ENCODE assay signal across 20 cellular contexts in the genomic region with DNA sequence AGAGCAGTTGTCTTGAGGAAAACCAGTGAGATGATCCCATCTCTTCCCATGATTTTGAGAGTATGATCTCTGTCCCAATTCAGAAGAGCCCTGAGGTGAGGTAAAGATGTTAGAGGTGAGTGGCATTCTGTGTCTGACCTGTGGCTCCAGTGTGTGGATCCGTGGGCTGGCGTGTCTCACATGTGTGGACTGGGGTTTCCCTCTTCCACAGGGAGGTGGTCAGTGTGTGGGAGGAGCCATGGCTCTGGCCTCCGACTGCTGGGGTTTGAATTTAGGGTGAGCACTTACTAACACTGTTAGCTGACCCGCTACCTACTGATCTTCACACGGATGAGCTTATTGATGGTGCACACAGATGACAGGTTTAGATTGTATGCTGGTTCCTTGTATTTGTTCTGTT. TPM values are rescaled to one million over a fixed set of nuclear protein-coding genes. Genes with fewer than 3 reads are reported as not detected.
DNase-seq lines count a peak whose midpoint lies in the region; ATAC-seq and TF ChIP-seq lines count a peak whose summit lies in the region.
"Had no signal": no experiment of that assay in that cellular context is flagged by ENCODE, and none has a peak within 500 bp of the region (broad histone marks: within the 10 kb centered on the region; RNA-seq: fewer than 3 reads in every experiment).

No MANE protein-coding gene starts in this region.

- no CpG with 5 or more reads among the region's 5 CpGs for WGBS in IMR-90 (ENCODE audit: extremely low coverage in 2 of 2, insufficient read length in 1 of 2), 2 experiments
- no CpG with 5 or more reads among the region's 5 CpGs for WGBS in mesendoderm (ENCODE audit: extremely low coverage, insufficient coverage, low lambda C conversion rate)

- H2BK5ac ChIP-seq in IMR-90 (ENCODE audit: low read depth, low read length, poor library complexity, severe bottlenecking): peak overlapping the region; percentile 4
- no peak overlapping the region for H2BK5ac ChIP-seq in mesendoderm (ENCODE audit: low read length)

- peak overlapping the region; percentile 15 for H3K23ac ChIP-seq in IMR-90 (ENCODE audit: low read depth, low read length)
- H3K23ac ChIP-seq in mesendoderm (ENCODE audit: low read length): no peak overlapping the region

- H3K56ac ChIP-seq in IMR-90 (ENCODE audit: extremely low read depth, insufficient read depth, low read length) (no peak overlapping the region), mesendoderm (ENCODE audit: low read length) (no peak overlapping the region)

- H3K4me1 Mint-ChIP-seq in brain: peaks cover 82% of the 10 kb centered on the region

- peaks cover 0 to 7% (median 0%) of the 10 kb centered on the region in 5 experiments for H3K9me3 Mint-ChIP-seq in brain
- H3K9me3 Mint-ChIP-seq: activated CD4-positive, alpha-beta T cell treated with anti-CD3 and anti-CD28 coated beads, Interleukin-2, amount 10 ng/mL, durations not matched to agents 24 days and 14 days; naive thymus-derived CD8-positive, alpha-beta T cell had no signal

- in situ Hi-C loops in IMR-90 (cut with MboI; ENCODE audit: low sequenced_read_pairs): no loop called here

- H3K18ac ChIP-seq in IMR-90 (ENCODE audit: low read depth, low read length) (no peak overlapping the region), mesendoderm (ENCODE audit: low read length) (no peak overlapping the region)

- H3K4me2 ChIP-seq in IMR-90 (ENCODE audit: low read depth, low read length) (no peak overlapping the region), mesendoderm (ENCODE audit: low read length) (no peak overlapping the region)

- H4K20me1 ChIP-seq in IMR-90 (ENCODE audit: insufficient read depth, low read length): peaks cover 7% of the 10 kb centered on the region

- H3K9me1 ChIP-seq in IMR-90 (ENCODE audit: insufficient read depth, low read length): peaks cover 37% of the 10 kb centered on the region

- H4K8ac ChIP-seq in IMR-90 (ENCODE audit: low read depth in 2 of 2, low read length in 2 of 2) (peak overlapping the region; percentile 34 to 77; a peak in 3 of 4 replicates), mesendoderm (ENCODE audit: low read depth, low read length) (no peak overlapping the region)

- peak overlapping the region; percentile 35 for H2AK9ac ChIP-seq in IMR-90 (replicated peaks; ENCODE audit: low read depth, low read length, poor library complexity)

- peak overlapping the region; percentile 22 to 91 (median 89) for H3K27ac Mint-ChIP-seq in brain
- H3K27ac Mint-ChIP-seq: activated CD4-positive, alpha-beta T cell treated with anti-CD3 and anti-CD28 coated beads, Interleukin-2, amount 10 ng/mL, durations not matched to agents 24 days and 14 days; naive thymus-derived CD8-positive, alpha-beta T cell; progenitor cell of endocrine pancreas had no signal

- peaks cover 11% of the 10 kb centered on the region for H3K36me3 Mint-ChIP-seq in brain
- H3K36me3 Mint-ChIP-seq: naive thymus-derived CD8-positive, alpha-beta T cell had no signal

- H3K4me1 ChIP-seq in IMR-90 (ENCODE audit: control insufficient read depth, insufficient read depth, low read length) (peaks cover 36% of the 10 kb centered on the region), muscle layer of duodenum (ENCODE audit: control insufficient read depth in 1 of 2, insufficient read depth in 2 of 2, low read length in 2 of 2) (peaks cover 25 to 69% of the 10 kb centered on the region in 2 donors), thoracic aorta (ENCODE audit: control insufficient read depth in 1 of 2, low read depth in 2 of 2) (peaks cover 52 to 91% of the 10 kb centered on the region in 2 donors), mesendoderm (ENCODE audit: control insufficient read depth, low read depth, low read length) (peaks cover 9% of the 10 kb centered on the region)

- POLR2A ChIA-PET in IMR-90 (lab: Charles Lee; ENCODE audit: unreplicated experiment): interaction anchor here (0.6 kb wide), 1 partner anchor 150 kb away, joined by 7 read pairs; no protein-coding TSS in a partner anchor

- TF ChIP-seq CTCF in IMR-90 (conservative IDR thresholded peaks at IDR 0.05; ENCODE audit: low read depth, low read length) (no peak), brain (conservative IDR thresholded peaks at IDR 0.05) (no peak), thoracic aorta (IDR thresholded peaks at IDR 0.05) (no peak)

- peak overlapping the region; percentile 24 for H3K14ac ChIP-seq in IMR-90 (replicated peaks; ENCODE audit: low read depth, low read length)

- H3K4me3 Mint-ChIP-seq in brain: no peak overlapping the region
- H3K4me3 Mint-ChIP-seq: activated CD4-positive, alpha-beta T cell treated with anti-CD3 and anti-CD28 coated beads, Interleukin-2, amount 10 ng/mL, durations not matched to agents 24 days and 14 days; naive thymus-derived CD8-positive, alpha-beta T cell had no signal

- H2BK120ac ChIP-seq in IMR-90 (ENCODE audit: low read depth, low read length): peak overlapping the region; percentile 45
- no peak overlapping the region for H2BK120ac ChIP-seq in mesendoderm (ENCODE audit: low read depth, low read length)

- CTCF ChIA-PET in IMR-90 (lab: Yijun Ruan, JAX): no interaction called here

- ATAC-seq in IMR-90 (ENCODE audit: low read depth): no peak
- no peak for ATAC-seq in thoracic aorta (ENCODE audit: insufficient number of reproducible peaks, low FRiP score, low read depth)
- ATAC-seq: naive thymus-derived CD8-positive, alpha-beta T cell had no signal

- no peak for TF ChIP-seq POLR2A in IMR-90 (IDR thresholded peaks at IDR 0.05; ENCODE audit: low read depth, low read length)

- intact Hi-C loops in IMR-90 (cut with micrococcal nuclease): no loop called here

- no peak for TF ChIP-seq RAD21 in IMR-90 (IDR thresholded peaks at IDR 0.05; ENCODE audit: low read length)

- no TSS peak for BruUV-seq in IMR-90 (replicated peaks; lab: Mats Ljungman, UMichigan)

- H2AK5ac ChIP-seq in IMR-90 (ENCODE audit: low read depth, low read length) (peak overlapping the region; percentile 54), mesendoderm (ENCODE audit: low read length) (no peak overlapping the region)

- DNase-seq in IMR-90 (no peak), thoracic aorta (ENCODE audit: low spot score) (no peak), kidney glomerular epithelial cell (lab: John Stamatoyannopoulos, UW) (no peak), mesendoderm (no peak), NCI-H345 (lab: John Stamatoyannopoulos, UW) (no peak)
- DNase-seq: activated CD4-positive, alpha-beta T cell treated with anti-CD3 and anti-CD28 coated beads, Interleukin-2, amount 10 ng/mL, durations not matched to agents 24 days and 14 days; activated gamma-delta T cell; AML-193; caudate nucleus; DND-41; esophagus squamous epithelium; naive thymus-derived CD8-positive, alpha-beta T cell; NCI-H1092; NCI-H2081 treated with DMSO at 0.1 percent for 48 hours; SHP77; T-helper 1 cell; testis had no signal

- no peak overlapping the region for H3K4me3 ChIP-seq in IMR-90 (ENCODE audit: insufficient read depth, low read depth, low read length)
- H3K4me3 ChIP-seq in muscle layer of duodenum (ENCODE audit: low read depth in 1 of 2, low read length in 2 of 2): no peak overlapping the region
- H3K4me3 ChIP-seq in thoracic aorta: no peak overlapping the region
- no peak overlapping the region for H3K4me3 ChIP-seq in mesendoderm (ENCODE audit: low read length)
- H3K4me3 ChIP-seq: esophagus squamous epithelium, testis had no signal

- peaks cover 53 to 89% of the 10 kb centered on the region in 2 experiments for H3K79me1 ChIP-seq in IMR-90 (ENCODE audit: low read depth in 1 of 2, low read length in 2 of 2)
- H3K79me1 ChIP-seq in mesendoderm (ENCODE audit: low read length): peaks cover 12% of the 10 kb centered on the region

- no peaks in the 10 kb centered on the region for H3K27me3 Mint-ChIP-seq in brain
- H3K27me3 Mint-ChIP-seq: activated CD4-positive, alpha-beta T cell treated with anti-CD3 and anti-CD28 coated beads, Interleukin-2, amount 10 ng/mL, durations not matched to agents 24 days and 14 days; progenitor cell of endocrine pancreas had no signal

- peak overlapping the region; percentile 19; the same call in 1 of the 2 replicates for H3K27ac ChIP-seq in IMR-90 (ENCODE audit: insufficient read depth, low read length)
- H3K27ac ChIP-seq in muscle layer of duodenum (ENCODE audit: low read length): peak overlapping the region; percentile 7
- peak overlapping the region; percentile 81 to 96 for H3K27ac ChIP-seq in thoracic aorta
- H3K27ac ChIP-seq in mesendoderm (ENCODE audit: low read depth, low read length): no peak overlapping the region

- H3K79me2 ChIP-seq in mesendoderm (ENCODE audit: control insufficient read depth, insufficient read depth, low read length): peaks cover 9% of the 10 kb centered on the region

- H2BK20ac ChIP-seq in IMR-90 (ENCODE audit: low read depth, low read length): peak overlapping the region; percentile 0; the same call in 1 of the 2 replicates

- H2AFZ ChIP-seq in IMR-90 (replicated peaks; ENCODE audit: low read length, poor library complexity): no peak overlapping the region

- peak overlapping the region; percentile 8; the same call in 2 of the 3 replicates for H2BK15ac ChIP-seq in IMR-90 (ENCODE audit: low read depth, low read length)
- H2BK15ac ChIP-seq in mesendoderm (replicated peaks; ENCODE audit: low read depth): no peak overlapping the region

- no peaks in the 10 kb centered on the region; the same call in 1 of the 2 replicates for H3K36me3 ChIP-seq in IMR-90 (ENCODE audit: control insufficient read depth, insufficient read depth, low read length)
- no peaks in the 10 kb centered on the region for H3K36me3 ChIP-seq in muscle layer of duodenum (ENCODE audit: control insufficient read depth in 1 of 2, insufficient read depth in 2 of 2, low read length in 2 of 2)
- no peaks in the 10 kb centered on the region for H3K36me3 ChIP-seq in thoracic aorta
- no peaks in the 10 kb centered on the region for H3K36me3 ChIP-seq in mesendoderm (ENCODE audit: control insufficient read depth, insufficient read depth, low read length)
- H3K36me3 ChIP-seq: esophagus squamous epithelium had no signal

- peak overlapping the region; percentile 32 for H3K4ac ChIP-seq in IMR-90 (ENCODE audit: low read depth, low read length)
- H3K4ac ChIP-seq in mesendoderm (ENCODE audit: low read depth, low read length): no peak overlapping the region

- H4K91ac ChIP-seq in IMR-90 (ENCODE audit: insufficient read depth, low read depth, low read length): peak overlapping the region; percentile 8

- no peak overlapping the region for H3K9ac ChIP-seq in IMR-90 (ENCODE audit: low read depth, low read length)
- H3K9ac ChIP-seq in mesendoderm (ENCODE audit: low read length): no peak overlapping the region

- no peaks in the 10 kb centered on the region for H3K9me3 ChIP-seq in IMR-90 (ENCODE audit: control insufficient read depth, insufficient read depth, low read length)
- H3K9me3 ChIP-seq in muscle layer of duodenum (ENCODE audit: control insufficient read depth in 1 of 2, low read length in 2 of 2): no peaks in the 10 kb centered on the region
- H3K9me3 ChIP-seq in thoracic aorta: no peaks in the 10 kb centered on the region
- H3K9me3 ChIP-seq: esophagus squamous epithelium, testis had no signal

- dilution Hi-C loops in IMR-90 (cut with HindIII; ENCODE audit: low sequenced_read_pairs, unreplicated experiment): no loop called here

- H3K27me3 ChIP-seq in IMR-90 (ENCODE audit: control insufficient read depth, insufficient read depth, low read length): no peaks in the 10 kb centered on the region
- H3K27me3 ChIP-seq in muscle layer of duodenum (ENCODE audit: low read depth, low read length): no peaks in the 10 kb centered on the region
- no peaks in the 10 kb centered on the region for H3K27me3 ChIP-seq in thoracic aorta (replicated peaks; ENCODE audit: insufficient read depth)
- H3K27me3 ChIP-seq in mesendoderm (ENCODE audit: insufficient read depth, low read length, poor library complexity): no peaks in the 10 kb centered on the region
- H3K27me3 ChIP-seq: esophagus squamous epithelium, testis had no signal

- H4K5ac ChIP-seq in IMR-90 (ENCODE audit: low read depth, low read length): peak overlapping the region; percentile 61; the same call in 1 of the 2 replicates
- no peak overlapping the region for H4K5ac ChIP-seq in mesendoderm (ENCODE audit: low read length)

RNA-seq across cellular contexts. Expression of gene ASAP2, which starts 31.2 kb away (rescaled TPM):
- total RNA-seq in IMR-90 (2012; rRNA removed): 19.7 and 26.9 TPM in 2 replicates
- polyA plus RNA-seq in IMR-90 (2012; rRNA removed): 25.0 and 28.1 TPM in 2 replicates
- 10.0 and 11.4 TPM in 2 replicates for polyA plus RNA-seq in IMR-90 (2012; cell fraction: cytosol; rRNA removed)
- polyA plus RNA-seq in IMR-90 (2012; cell fraction: nucleus; rRNA removed; ENCODE audit: low replicate concordance): 23.8 and 56.1 TPM in 2 replicates
- polyA plus RNA-seq in brain (ENCODE audit: insufficient read depth, low read depth, low replicate concordance): 7.0 TPM
- 100 to 1,000 TPM in 1 of 2 donors, 10 to 100 TPM in 1; 58.1 to 102 TPM for total RNA-seq in thoracic aorta
- polyA plus RNA-seq in mesendoderm (2013, experiment 1 of 2): 3.8 TPM
- 4.6 TPM for polyA plus RNA-seq in mesendoderm (2013, experiment 2 of 2)
- total RNA-seq: naive thymus-derived CD8-positive, alpha-beta T cell had no signal
- polyA plus RNA-seq: naive thymus-derived CD8-positive, alpha-beta T cell had no signal
